In the genomic region with DNA sequence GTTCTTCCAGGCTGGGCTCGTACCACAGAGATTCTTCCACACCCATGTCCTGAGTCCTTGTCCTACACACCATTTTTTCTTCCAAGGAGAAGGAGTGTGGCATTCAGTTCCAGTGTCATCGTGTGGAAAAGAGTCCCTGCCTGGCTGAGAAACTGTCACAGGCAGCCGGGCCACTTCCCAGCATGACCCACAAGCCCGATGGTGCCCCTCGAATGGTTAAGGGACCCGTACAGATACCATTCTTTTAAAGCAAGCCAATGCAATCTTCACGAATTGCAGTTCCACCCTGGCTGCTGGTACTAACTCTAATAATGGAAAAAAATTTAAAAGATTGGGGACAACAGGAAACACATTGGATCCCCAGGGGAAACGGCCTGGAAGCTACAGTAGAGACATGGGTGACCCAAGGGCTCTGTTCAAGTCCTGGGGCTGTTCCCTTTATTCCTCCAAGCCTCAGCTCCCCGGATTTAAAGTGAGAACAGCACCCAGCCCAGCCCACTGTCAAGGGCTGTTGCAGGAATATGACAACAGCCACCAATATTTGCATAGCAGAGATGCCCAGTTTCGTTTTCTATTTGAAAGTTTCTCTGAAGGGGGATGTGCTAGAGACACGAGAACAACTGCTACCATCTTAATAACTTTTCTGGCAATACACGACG, we compare ENCODE assay signal across 8 cellular contexts.
DNase-seq lines count a peak whose midpoint lies in the region; ATAC-seq and TF ChIP-seq lines count a peak whose summit lies in the region.

No MANE protein-coding gene starts in this region.

- H3K4me3 Mint-ChIP-seq in naive B cell: peak overlapping the region; percentile 61 to 88 (median 82)

- H3K36me3 Mint-ChIP-seq in naive B cell: no peaks in the 10 kb centered on the region

- intact Hi-C loops in dorsolateral prefrontal cortex (cut with DNase I): no loop called here

- ATAC-seq in GM18867 (IDR thresholded peaks at IDR 0.05; ENCODE audit: unreplicated experiment) (peak; percentile 61), HG03280 (IDR thresholded peaks at IDR 0.05; ENCODE audit: unreplicated experiment) (peak; percentile 74), naive B cell (ENCODE audit: low read depth in 2 of 2) (peak; percentile 85 to 87)

- H3K4me1 Mint-ChIP-seq in naive B cell: peaks cover 18 to 48% (median 21%) of the 10 kb centered on the region in 3 donors

- DNase-seq in AG08396 (ENCODE audit: low spot score) (peak; percentile 76), dorsolateral prefrontal cortex (peak in 9 of 10 donors; percentile 14 to 66 (median 47)), naive B cell (peak; percentile 72), C1 segment of cervical spinal cord (lab: John Stamatoyannopoulos, UW) (no peak), NCI-H2227 treated with DMSO at 0.1 percent for 48 hours (lab: John Stamatoyannopoulos, UW) (no peak)

- peak overlapping the region; percentile 99 to 100 (median 100) for H3K27ac ChIP-seq in dorsolateral prefrontal cortex

- no peaks in the 10 kb centered on the region for H3K9me3 Mint-ChIP-seq in naive B cell

- peak overlapping the region; percentile 87 to 96 (median 92) for H3K27ac Mint-ChIP-seq in naive B cell

- no peaks in the 10 kb centered on the region for H3K27me3 Mint-ChIP-seq in naive B cell

- no peak for TF ChIP-seq CTCF in dorsolateral prefrontal cortex (IDR thresholded peaks at IDR 0.05 in 54 of 56, conservative IDR thresholded peaks at IDR 0.05 in 2 of 56; ENCODE audit: low read depth in 1 of 56, partially characterized antibody in 56 of 56)

- H3K27me3 ChIP-seq in dorsolateral prefrontal cortex: no peaks in the 10 kb centered on the region

- peak overlapping the region; percentile 9 to 85 (median 70) for H3K4me3 ChIP-seq in dorsolateral prefrontal cortex

- TF ChIP-seq POLR2A in Raji (IDR thresholded peaks at IDR 0.05; ENCODE audit: insufficient read depth, low read depth, low read length): peak; percentile 75

Comparison
In these comparisons a context has a peak if more than half of its experiments do, and no peak if none do; other contexts are left out.
1. DNase-seq: peak in AG08396 (single experiment), dorsolateral prefrontal cortex (9 of 10) and naive B cell (single experiment); none in C1 segment of cervical spinal cord (0 of 14) and NCI-H2227 treated with DMSO at 0.1 percent for 48 hours (single experiment).
2. Peak in every context shown above with its lines, with median percentiles within 50 percentile points of each other: ATAC-seq.